Comparison of ENCODE assay signal across 8 cellular contexts in the genomic region with DNA sequence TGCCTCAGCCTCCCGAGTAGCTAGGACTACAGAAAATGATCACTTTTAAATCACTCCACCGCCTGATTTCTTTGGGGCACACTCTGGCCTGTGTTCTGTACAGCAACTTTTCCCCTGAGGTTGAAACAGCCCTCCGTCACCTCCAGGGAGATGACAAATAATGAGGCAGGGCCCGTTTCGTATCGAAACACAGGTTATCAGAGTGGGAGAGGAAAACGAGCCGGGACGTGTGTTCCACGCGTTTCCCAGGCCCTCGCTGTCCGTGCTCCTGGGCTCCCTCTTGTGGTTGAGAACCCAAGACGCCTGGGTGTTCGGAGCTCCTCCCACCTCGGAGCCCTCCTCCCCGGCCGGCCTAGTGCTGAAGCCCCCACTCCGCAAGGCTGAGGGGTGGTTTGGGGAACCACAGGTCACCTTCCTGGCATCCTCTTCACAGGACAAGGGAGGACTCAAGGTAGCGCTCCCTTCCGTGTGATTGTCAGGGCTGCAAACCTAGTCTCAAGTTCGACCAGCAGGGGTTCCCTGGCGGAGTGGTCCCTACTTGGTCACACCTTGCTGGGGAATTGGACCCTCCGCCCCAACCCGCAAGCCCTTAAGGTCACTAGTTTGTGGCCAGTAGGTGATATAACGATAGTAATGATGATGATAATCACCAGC. TPM values are rescaled to one million over a fixed set of nuclear protein-coding genes. Genes with fewer than 3 reads are reported as not detected.
DNase-seq lines count a peak whose midpoint lies in the region; ATAC-seq and TF ChIP-seq lines count a peak whose summit lies in the region.

No MANE protein-coding gene starts in this region.

- DNase-seq in NCI-H187 (lab: John Stamatoyannopoulos, UW), result peak; percentile 2 to 6
- no peak for DNase-seq in NCI-H187 treated with DMSO at 0.1 percent for 48 hours (lab: John Stamatoyannopoulos, UW)
- DNase-seq in NCI-H345 (lab: John Stamatoyannopoulos, UW), result peak; percentile 81
- DNase-seq in activated CD4-positive, alpha-beta T cell treated with anti-CD3 and anti-CD28 coated beads, Interleukin-2, amount 10 ng/mL, durations not matched to agents 7 days and 5 days, result peak; percentile 79
- peak; percentile 89 for DNase-seq in dermis blood vessel endothelial cell
- peak; percentile 82 for DNase-seq in lower lobe of right lung
- DNase-seq in stimulated activated CD4-positive, alpha-beta T cell treated with anti-CD3 and anti-CD28 coated beads, TNF-alpha, amount 100 ng/mL, for 1 hour (ENCODE audit: low read depth in 3 of 3, low spot score in 1 of 3), result peak; percentile 24 to 70 (median 43)

- H3K36me3 Mint-ChIP-seq in activated CD4-positive, alpha-beta T cell treated with anti-CD3 and anti-CD28 coated beads, Interleukin-2, amount 10 ng/mL, durations not matched to agents 7 days and 5 days (ENCODE audit: low read depth), result no peaks in the 10 kb centered on the region

- peaks cover 15% of the 10 kb centered on the region for H3K4me1 ChIP-seq in lower lobe of right lung

- ATAC-seq in HG03095 (IDR thresholded peaks at IDR 0.05; ENCODE audit: unreplicated experiment) (peak; percentile 85), lower lobe of right lung (peak; percentile 94 to 97)

- TF ChIP-seq CTCF in lower lobe of right lung (IDR thresholded peaks at IDR 0.05), result peak; percentile 83

- CTCF ChIA-PET in activated CD4-positive, alpha-beta T cell treated with anti-CD3 and anti-CD28 coated beads, Interleukin-2, amount 10 ng/mL, durations not matched to agents 7 days and 5 days (lab: Charles Lee), result interaction anchor here (0.6 to 2.2 kb wide), 30 partner anchors 10 to 644 kb away, joined by 3 to 17 read pairs (median 4); partner anchors contain the start of gene FIGLA

- H3K27me3 Mint-ChIP-seq in activated CD4-positive, alpha-beta T cell treated with anti-CD3 and anti-CD28 coated beads, Interleukin-2, amount 10 ng/mL, durations not matched to agents 7 days and 5 days, result peaks cover 24% of the 10 kb centered on the region

- POLR2A ChIA-PET in activated CD4-positive, alpha-beta T cell treated with anti-CD3 and anti-CD28 coated beads, Interleukin-2, amount 10 ng/mL, durations not matched to agents 7 days and 5 days (lab: Charles Lee), result no interaction called here

- no peaks in the 10 kb centered on the region for H3K9me3 Mint-ChIP-seq in activated CD4-positive, alpha-beta T cell treated with anti-CD3 and anti-CD28 coated beads, Interleukin-2, amount 10 ng/mL, durations not matched to agents 7 days and 5 days

- H3K27ac Mint-ChIP-seq in activated CD4-positive, alpha-beta T cell treated with anti-CD3 and anti-CD28 coated beads, Interleukin-2, amount 10 ng/mL, durations not matched to agents 7 days and 5 days, result no peak overlapping the region

- intact Hi-C loops in lower lobe of right lung (cut with DNase I), result no loop called here

- no peak overlapping the region for H3K27ac ChIP-seq in lower lobe of right lung

- H3K4me3 Mint-ChIP-seq in activated CD4-positive, alpha-beta T cell treated with anti-CD3 and anti-CD28 coated beads, Interleukin-2, amount 10 ng/mL, durations not matched to agents 7 days and 5 days, result peak overlapping the region; percentile 53

- no peaks in the 10 kb centered on the region for H3K9me3 ChIP-seq in lower lobe of right lung

- H3K36me3 ChIP-seq in lower lobe of right lung, result no peaks in the 10 kb centered on the region

- peak overlapping the region; percentile 42 for H3K4me3 ChIP-seq in lower lobe of right lung

- peaks cover 11% of the 10 kb centered on the region for H3K4me1 Mint-ChIP-seq in activated CD4-positive, alpha-beta T cell treated with anti-CD3 and anti-CD28 coated beads, Interleukin-2, amount 10 ng/mL, durations not matched to agents 7 days and 5 days

- peaks cover 16% of the 10 kb centered on the region for H3K27me3 ChIP-seq in lower lobe of right lung (ENCODE audit: low read depth)

RNA-seq across cellular contexts. Expression of gene ATP6V1B1, which starts 12.8 kb away (rescaled TPM):
- not detected for total RNA-seq in activated CD4-positive, alpha-beta T cell treated with anti-CD3 and anti-CD28 coated beads, Interleukin-2, amount 10 ng/mL, durations not matched to agents 7 days and 5 days
- total RNA-seq in dermis blood vessel endothelial cell (not detected in 2 replicates), lower lobe of right lung (2.2 TPM)

RNA-seq across cellular contexts. Expression of gene ANKRD53, which starts 30.0 kb away (rescaled TPM):
- total RNA-seq in activated CD4-positive, alpha-beta T cell treated with anti-CD3 and anti-CD28 coated beads, Interleukin-2, amount 10 ng/mL, durations not matched to agents 7 days and 5 days, result under 1 TPM in 1 of 2 experiments, not detected in 1; 0.50 TPM
- total RNA-seq in dermis blood vessel endothelial cell (0.51 and 0.74 TPM in 2 replicates), lower lobe of right lung (1.1 TPM)

RNA-seq across cellular contexts. Expression of gene TEX261, which starts 46.2 kb away (rescaled TPM):
- total RNA-seq in activated CD4-positive, alpha-beta T cell treated with anti-CD3 and anti-CD28 coated beads, Interleukin-2, amount 10 ng/mL, durations not matched to agents 7 days and 5 days, result 10 to 100 TPM; 58.2 to 69.0 TPM
- 38.8 and 64.5 TPM in 2 replicates for total RNA-seq in dermis blood vessel endothelial cell
- 71.3 TPM for total RNA-seq in lower lobe of right lung

RNA-seq across cellular contexts. Expression of gene VAX2, which starts 48.1 kb away (rescaled TPM):
- not detected for total RNA-seq in activated CD4-positive, alpha-beta T cell treated with anti-CD3 and anti-CD28 coated beads, Interleukin-2, amount 10 ng/mL, durations not matched to agents 7 days and 5 days
- total RNA-seq in dermis blood vessel endothelial cell (0.17 TPM in 1 of 2 replicates, not detected in the other), lower lobe of right lung (not detected)
